In genomic region chr4:81690871-81691270, GRCh38 we compare ENCODE assay signal across 17 cellular contexts.
A peak's percentile ranks its signal among the peaks of the same experiment; 100 is the strongest.
DNase-seq lines count a peak whose midpoint lies in the region; ATAC-seq and TF ChIP-seq lines count a peak whose summit lies in the region.
"Had no signal": no experiment of that assay in that cellular context is flagged by ENCODE, and none has a peak within 500 bp of the region (broad histone marks: within the 10 kb centered on the region; RNA-seq: fewer than 3 reads in every experiment).

No MANE protein-coding gene starts in this region.

- H3F3A ChIP-seq in Loucy (ENCODE audit: low read depth): no peaks in the 10 kb centered on the region
- no peaks in the 10 kb centered on the region for H3F3A ChIP-seq in smooth muscle cell (ENCODE audit: low read depth)

- H3K4me2 ChIP-seq in Loucy (ENCODE audit: low read depth, low read length, poor library complexity, severe bottlenecking) (peak overlapping the region; percentile 7), smooth muscle cell (no peak overlapping the region)
- H3K4me2 ChIP-seq: A549 had no signal

- no peaks in the 10 kb centered on the region for H3K9me2 ChIP-seq in Loucy (replicated peaks; ENCODE audit: low read depth, low read length)

- H4K20me1 ChIP-seq in Loucy (ENCODE audit: insufficient read depth, low read length, poor library complexity, severe bottlenecking): no peaks in the 10 kb centered on the region
- H4K20me1 ChIP-seq in smooth muscle cell (ENCODE audit: low read depth): no peaks in the 10 kb centered on the region

- TF ChIP-seq CTCF in Loucy (conservative IDR thresholded peaks at IDR 0.05; ENCODE audit: low read length) (no peak), smooth muscle cell (IDR thresholded peaks at IDR 0.05; ENCODE audit: borderline replicate concordance, insufficient read depth, poor library complexity, severe bottlenecking) (no peak)

- H3K27me3 ChIP-seq in Loucy (ENCODE audit: insufficient read depth, low read length, poor library complexity, severe bottlenecking) (no peaks in the 10 kb centered on the region), smooth muscle cell (ENCODE audit: low read depth) (no peaks in the 10 kb centered on the region)

- H3K36me3 ChIP-seq in Loucy (ENCODE audit: insufficient read depth, low read length): no peaks in the 10 kb centered on the region
- no peaks in the 10 kb centered on the region for H3K36me3 ChIP-seq in smooth muscle cell (ENCODE audit: low read depth)

- no peak overlapping the region for H2AFZ ChIP-seq in Loucy (ENCODE audit: low read length)
- no peak overlapping the region for H2AFZ ChIP-seq in smooth muscle cell (ENCODE audit: low read depth)

- H3K27ac ChIP-seq in smooth muscle cell (ENCODE audit: low read depth): peak overlapping the region; percentile 26
- H3K27ac ChIP-seq: 22Rv1, A549 had no signal

- DNase-seq in NCI-H146 (lab: John Stamatoyannopoulos, UW): peak; percentile 30
- DNase-seq in NCI-H146 treated with DMSO at 0.1 percent for 48 hours (lab: John Stamatoyannopoulos, UW; ENCODE audit: unreplicated experiment): no peak
- peak; percentile 6 for DNase-seq in astrocyte of the hippocampus (ENCODE audit: low read depth, low spot score)
- no peak for DNase-seq in smooth muscle cell (lab: John Stamatoyannopoulos, UW; ENCODE audit: unreplicated experiment)
- no peak for DNase-seq in NCI-H82 (lab: John Stamatoyannopoulos, UW)
- DNase-seq: AML-193; Calu3; CD8-positive, alpha-beta T cell; DMS79 treated with DMSO at 0.1 percent for 48 hours; GF-D8; GOT3; H9 had no signal

- no peak for ATAC-seq in HG03457 (IDR thresholded peaks at IDR 0.05; ENCODE audit: unreplicated experiment)
- ATAC-seq: A549; CD8-positive, alpha-beta T cell; HepG2 had no signal

- H3K4me3 ChIP-seq in Loucy (ENCODE audit: low read length, poor library complexity, severe bottlenecking) (no peak overlapping the region), smooth muscle cell (no peak overlapping the region)
- H3K4me3 ChIP-seq: A549 had no signal

- H3K79me2 ChIP-seq in Loucy (ENCODE audit: insufficient read depth, low read length) (no peaks in the 10 kb centered on the region), smooth muscle cell (ENCODE audit: low read depth) (no peaks in the 10 kb centered on the region)

- H3K9me3 ChIP-seq in Loucy (ENCODE audit: insufficient read depth, low read depth, low read length): no peaks in the 10 kb centered on the region
- no peaks in the 10 kb centered on the region for H3K9me3 ChIP-seq in smooth muscle cell (replicated peaks; ENCODE audit: low read depth)
- H3K9me3 ChIP-seq: A549 had no signal

- no peak overlapping the region for H3K9ac ChIP-seq in Loucy (ENCODE audit: low read depth, low read length, poor library complexity, severe bottlenecking)
- H3K9ac ChIP-seq in smooth muscle cell (ENCODE audit: low read depth): no peak overlapping the region

- H3K4me1 ChIP-seq in Loucy (ENCODE audit: insufficient read depth, low read length, poor library complexity, severe bottlenecking) (peaks cover 21% of the 10 kb centered on the region), smooth muscle cell (ENCODE audit: low read depth) (peaks cover 6% of the 10 kb centered on the region)
- H3K4me1 ChIP-seq: A549 had no signal

- 65% methylated on average over 2 of the region's 2 CpGs for WGBS in smooth muscle cell (ENCODE audit: low lambda C conversion rate)

Comparison
In these comparisons a context has a peak if more than half of its experiments do, and no peak if none do; other contexts are left out.
1. DNase-seq: peak in NCI-H146 (single experiment) and astrocyte of the hippocampus (single experiment); none in NCI-H146 treated with DMSO at 0.1 percent for 48 hours (single experiment), smooth muscle cell (single experiment) and NCI-H82 (single experiment).